ENCODE assay signal across 24 cellular contexts in the genomic region with DNA sequence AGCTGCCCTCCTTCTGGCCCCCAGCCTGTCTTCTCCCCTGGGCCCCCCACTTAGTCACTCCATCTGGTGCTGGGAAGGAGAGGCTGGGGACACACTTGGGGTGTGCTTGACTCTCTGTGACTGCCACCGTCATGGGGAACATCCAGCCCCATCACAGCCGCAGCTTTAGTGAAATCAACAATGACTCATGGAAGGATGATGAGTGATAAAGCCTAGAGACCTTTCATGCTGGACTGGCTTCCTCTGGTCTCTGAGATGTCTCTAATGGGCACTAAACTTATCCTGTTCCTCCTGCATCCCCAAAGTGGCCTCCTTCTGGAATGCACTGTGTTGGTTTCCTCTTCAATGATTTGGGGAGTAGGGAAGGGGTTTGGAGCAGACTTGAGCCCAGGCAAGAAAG.
"Had no signal": no experiment of that assay in that cellular context is flagged by ENCODE, and none has a peak within 500 bp of the region (broad histone marks: within the 10 kb centered on the region; RNA-seq: fewer than 3 reads in every experiment).

No MANE protein-coding gene starts in this region.

- H3K27me3 ChIP-seq: colonic mucosa had no signal

- ATAC-seq: effector memory CD8-positive, alpha-beta T cell; esophagus mucosa; gastrocnemius medialis; heart right ventricle; left cardiac atrium; left lung; left ventricle myocardium superior; lower lobe of right lung; naive thymus-derived CD4-positive, alpha-beta T cell had no signal

- H3K4me1 ChIP-seq: colonic mucosa, esophagus squamous epithelium, gastrocnemius medialis, heart right ventricle, left lung, lower lobe of right lung had no signal

- FAIRE-seq: endometrium, islet of Langerhans, keratinocyte had no signal

- H3K9me3 ChIP-seq: colonic mucosa, esophagus squamous epithelium, gastrocnemius medialis, heart right ventricle, left lung, lower lobe of right lung had no signal

- H3K36me3 ChIP-seq: colonic mucosa, esophagus squamous epithelium, gastrocnemius medialis, heart right ventricle, left lung, lower lobe of right lung had no signal

- DNase-seq: colonic mucosa; cortex of kidney; effector CD8-positive, alpha-beta T cell; effector memory CD8-positive, alpha-beta T cell; endodermal cell; erythroblast; esophagus squamous epithelium; foreskin fibroblast; foreskin melanocyte; gastrocnemius medialis; glutamatergic neuron; heart right ventricle; hippocampal formation; left cardiac atrium; left lung; left ventricle myocardium superior; lower lobe of right lung; mesenchymal stem cell; naive thymus-derived CD4-positive, alpha-beta T cell had no signal

- H3K4me3 ChIP-seq: colonic mucosa, esophagus squamous epithelium, gastrocnemius medialis, heart right ventricle, left lung, lower lobe of right lung had no signal

- H3K27ac ChIP-seq: colonic mucosa, epithelial cell of prostate, esophagus squamous epithelium, gastrocnemius medialis, heart right ventricle, left lung, lower lobe of right lung had no signal
